20 cellular contexts compared by ENCODE assay signal in genomic region chr7:102389810-102390209, GRCh38. TPM values are rescaled to one million over a fixed set of nuclear protein-coding genes. Genes with fewer than 3 reads are reported as not detected.
DNase-seq lines count a peak whose midpoint lies in the region; ATAC-seq and TF ChIP-seq lines count a peak whose summit lies in the region.
"Had no signal": no experiment of that assay in that cellular context is flagged by ENCODE, and none has a peak within 500 bp of the region (broad histone marks: within the 10 kb centered on the region; RNA-seq: fewer than 3 reads in every experiment).

No MANE protein-coding gene starts in this region.

- H3K36me3 Mint-ChIP-seq in nephron progenitor cell (ENCODE audit: low read depth) = peaks cover 35% of the 10 kb centered on the region

- H3K79me2 ChIP-seq in OCI-LY1 (ENCODE audit: insufficient read depth, low read length) = no peaks in the 10 kb centered on the region

- CTCF ChIA-PET in HEK293T (lab: Yijun Ruan, JAX) = interaction anchor here (0.6 to 1.1 kb wide), 4 partner anchors 9 to 122 kb away, joined by 3 to 8 read pairs (median 3); no protein-coding TSS in a partner anchor

- H3K27ac Mint-ChIP-seq in nephron progenitor cell = peak overlapping the region; percentile 54

- intact Hi-C loops in left cardiac atrium (cut with DNase I) = loop anchor here (1.0 to 5.0 kb wide), 2 partner anchors 108 to 111 kb away; no protein-coding TSS in a partner anchor

- no peak overlapping the region for H3K9ac ChIP-seq in OCI-LY1 (ENCODE audit: low read length)

- no peaks in the 10 kb centered on the region for H3K9me3 ChIP-seq in OCI-LY1 (ENCODE audit: low read length)

- no peaks in the 10 kb centered on the region for H3K27me3 Mint-ChIP-seq in nephron progenitor cell (ENCODE audit: low read depth, poor library complexity)

- TF ChIP-seq CTCF in GM12864 (IDR thresholded peaks at IDR 0.05; ENCODE audit: low read depth, low read length, missing control alignments) (no peak), OCI-LY1 (IDR thresholded peaks at IDR 0.05; ENCODE audit: low read length) (no peak), nephron progenitor cell (IDR thresholded peaks at IDR 0.05) (no peak)

- no peak overlapping the region for H3K4me2 ChIP-seq in OCI-LY1 (ENCODE audit: low read length)

- peaks cover 52% of the 10 kb centered on the region for H3K36me3 ChIP-seq in OCI-LY1 (ENCODE audit: insufficient read depth, low read length)

- H3K4me3 ChIP-seq in GM12864 (ENCODE audit: low read depth, low read length) = no peak overlapping the region
- H3K4me3 ChIP-seq in OCI-LY1 (ENCODE audit: low read depth, low read length, poor library complexity, severe bottlenecking) = no peak overlapping the region
- H3K4me3 ChIP-seq: K562, SK-N-MC had no signal

- H3K9me3 Mint-ChIP-seq in nephron progenitor cell = no peaks in the 10 kb centered on the region
- H3K9me3 Mint-ChIP-seq: H9 had no signal

- DNase-seq in GM12864 (ENCODE audit: low read depth) (peak; percentile 44), nephron progenitor cell (no peak), HEK293T (ENCODE audit: extremely low spot score) (no peak), left cardiac atrium (no peak), NCI-H345 treated with DMSO at 0.1 percent for 48 hours (lab: John Stamatoyannopoulos, UW; ENCODE audit: unreplicated experiment) (no peak)
- DNase-seq in activated CD4-positive, CD25-positive, alpha-beta regulatory T cell (lab: John Stamatoyannopoulos, UW) = no peak
- DNase-seq: AML-193, Calu3, DMS79, H9, NCI-H1092, NCI-H2227 treated with DMSO at 0.1 percent for 48 hours, NCI-H526 had no signal

- no peaks in the 10 kb centered on the region for H3K27me3 ChIP-seq in OCI-LY1 (ENCODE audit: insufficient read depth, low read length)

- H3K4me1 ChIP-seq in OCI-LY1 (ENCODE audit: insufficient read depth, low read length, severe bottlenecking) = no peaks in the 10 kb centered on the region

- H4K20me1 ChIP-seq in OCI-LY1 (ENCODE audit: insufficient read depth, low read length) = 0 out of 2 replicates have a peak, but pooled peaks cover 2% of the 10 kb centered on the region

- no peak overlapping the region for H3K4me3 Mint-ChIP-seq in nephron progenitor cell
- H3K4me3 Mint-ChIP-seq: H9 had no signal

- H2AFZ ChIP-seq in OCI-LY1 (ENCODE audit: low read length) = no peak overlapping the region

- H3K27ac ChIP-seq in OCI-LY1 (ENCODE audit: low read depth, low read length, poor library complexity, severe bottlenecking) = peak overlapping the region; percentile 44
- H3K27ac ChIP-seq: HL-60, SK-N-MC had no signal

- H3F3A ChIP-seq in OCI-LY1 (ENCODE audit: insufficient read depth, low read length) = no peaks in the 10 kb centered on the region; the same call in none of the 2 replicates

- POLR2A ChIA-PET in HEK293T (lab: Yijun Ruan, JAX) = interaction anchor here (1.0 kb wide), 1 partner anchor 103 kb away, joined by 3 read pairs; the partner anchor contains the start of gene SH2B2

- no peaks in the 10 kb centered on the region for H3K9me2 ChIP-seq in OCI-LY1 (ENCODE audit: low read depth, low read length)

- peak; percentile 49 for ATAC-seq in HG02571 (IDR thresholded peaks at IDR 0.05; ENCODE audit: unreplicated experiment)
- ATAC-seq in left cardiac atrium = no peak
- ATAC-seq: Right ventricle myocardium inferior had no signal

- no peaks in the 10 kb centered on the region for H3K4me1 Mint-ChIP-seq in nephron progenitor cell
- H3K4me1 Mint-ChIP-seq: H9 had no signal

TF ChIP-seq in HEK293T, 16 proteins besides CTCF, POLR2A, EP300 and RAD21:
- TF ChIP-seq LEF1 (IDR thresholded peaks at IDR 0.05; ENCODE audit: borderline replicate concordance) (no peak), ELF4 (IDR thresholded peaks at IDR 0.05) (no peak), CTBP1 (IDR thresholded peaks at IDR 0.05; ENCODE audit: borderline replicate concordance) (no peak), FOXM1 (IDR thresholded peaks at IDR 0.05; ENCODE audit: borderline replicate concordance) (no peak), SUZ12 (IDR thresholded peaks at IDR 0.05) (no peak), NFRKB (IDR thresholded peaks at IDR 0.05) (no peak), FOXA1 (IDR thresholded peaks at IDR 0.05) (no peak), TARDBP (IDR thresholded peaks at IDR 0.05) (no peak)

RNA-seq across cellular contexts. Expression of gene PRKRIP1, which starts 6.4 kb away (rescaled TPM):
- total RNA-seq in left cardiac atrium = 10 to 100 TPM; 12.9 to 19.7 TPM

RNA-seq across cellular contexts. Expression of gene SPDYE6, which starts 33.6 kb away (rescaled TPM):
- total RNA-seq in left cardiac atrium = not detected
- total RNA-seq: Calu3; H9; K562; Right ventricle myocardium inferior; T-helper 1 cell treated with Interleukin-12 subunit alpha and Interleukin-12 subunit beta and Interleukin-4 antibody, amounts not matched to agents 30 ng/mL and 1 ng/mL, for 36 hours had no signal

RNA-seq across cellular contexts. Expression of gene ORAI2, which starts 43.6 kb away (rescaled TPM):
- total RNA-seq in left cardiac atrium = 10 to 100 TPM in 1 of 2 donors, 1 to 10 TPM in 1; 6.0 to 12.1 TPM
